Comparison of ENCODE assay signal across 27 cellular contexts in the genomic region with DNA sequence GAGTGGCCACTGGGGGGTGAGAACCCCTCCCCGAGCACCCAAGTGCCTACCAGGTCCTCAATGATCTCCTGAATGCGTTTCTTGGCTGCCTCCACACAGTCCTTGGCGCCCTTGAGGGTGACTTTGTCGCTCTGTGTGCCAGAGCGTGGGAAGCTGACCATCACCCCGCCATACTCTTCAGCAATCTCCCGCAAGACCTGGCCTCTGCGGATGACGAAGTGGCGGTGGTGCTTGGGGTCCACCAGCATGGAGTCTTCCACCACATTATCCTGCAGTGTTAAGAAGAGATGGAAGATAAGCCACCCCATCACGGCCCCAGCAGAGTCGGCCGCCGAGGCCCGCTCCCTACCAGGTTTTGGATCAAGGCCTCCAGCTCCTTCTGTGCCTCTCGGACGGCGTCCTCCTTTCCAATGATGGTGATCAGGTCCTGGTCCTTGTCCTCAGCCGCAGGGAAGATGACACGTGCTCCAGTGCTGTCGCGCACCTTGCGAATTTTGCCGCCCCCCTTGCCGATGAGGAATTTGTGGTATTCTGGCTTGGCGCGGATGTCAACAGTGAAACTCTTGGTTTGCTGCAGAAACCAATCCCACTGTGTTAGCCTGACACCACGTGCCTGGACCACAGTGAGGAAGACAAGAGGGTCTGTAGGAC. TPM values are rescaled to one million over a fixed set of nuclear protein-coding genes. Genes with fewer than 3 reads are reported as not detected.
A peak's percentile ranks its signal among the peaks of the same experiment; 100 is the strongest.
DNase-seq lines count a peak whose midpoint lies in the region; ATAC-seq and TF ChIP-seq lines count a peak whose summit lies in the region.
"Had no signal": no experiment of that assay in that cellular context is flagged by ENCODE, and none has a peak within 500 bp of the region (broad histone marks: within the 10 kb centered on the region; RNA-seq: fewer than 3 reads in every experiment).

No MANE protein-coding gene starts in this region.

- intact Hi-C loops in IMR-90 (cut with micrococcal nuclease) = no loop called here
- intact Hi-C loops in mammary epithelial cell (cut with micrococcal nuclease) = no loop called here
- intact Hi-C loops in upper lobe of right lung (cut with DNase I) = no loop called here

- H3K23ac ChIP-seq in IMR-90 (ENCODE audit: low read depth, low read length) = no peak overlapping the region

- no peaks in the 10 kb centered on the region for H3K9me3 Mint-ChIP-seq in nephron progenitor cell
- H3K9me3 Mint-ChIP-seq: CD8-positive, alpha-beta T cell had no signal

- H3K4me1 ChIP-seq in IMR-90 (ENCODE audit: control insufficient read depth, insufficient read depth, low read length) = peaks cover 1% of the 10 kb centered on the region; the same call in 1 of the 2 replicates
- H3K4me1 ChIP-seq in mammary epithelial cell (ENCODE audit: insufficient read depth, low read length) = no peaks in the 10 kb centered on the region
- no peaks in the 10 kb centered on the region for H3K4me1 ChIP-seq in upper lobe of right lung
- H3K4me1 ChIP-seq: Caco-2 had no signal

- H3K9me1 ChIP-seq in IMR-90 (ENCODE audit: insufficient read depth, low read length) = peaks cover 9% of the 10 kb centered on the region; the same call in 1 of the 2 replicates

- H2BK20ac ChIP-seq in IMR-90 (ENCODE audit: low read depth, low read length) = no peak overlapping the region

- CTCF ChIA-PET in IMR-90 (lab: Yijun Ruan, JAX) (no interaction called here), mammary epithelial cell (lab: Charles Lee; ENCODE audit: low non-redundant PET) (no interaction called here)

- H3K27me3 Mint-ChIP-seq in nephron progenitor cell (ENCODE audit: low read depth, poor library complexity) = no peaks in the 10 kb centered on the region
- H3K27me3 Mint-ChIP-seq: B cell had no signal

- no peak overlapping the region for H2AK9ac ChIP-seq in IMR-90 (replicated peaks; ENCODE audit: low read depth, low read length, poor library complexity)

- H2AFZ ChIP-seq in IMR-90 (replicated peaks; ENCODE audit: low read length, poor library complexity) = no peak overlapping the region
- H2AFZ ChIP-seq in mammary epithelial cell (ENCODE audit: low read depth, low read length) = no peak overlapping the region
- H2AFZ ChIP-seq: GM23248 had no signal

- no peak overlapping the region for H2AK5ac ChIP-seq in IMR-90 (ENCODE audit: low read depth, low read length)

- H3K4me3 ChIP-seq in IMR-90 (ENCODE audit: insufficient read depth, low read depth, low read length) (no peak overlapping the region), mammary epithelial cell (replicated peaks in 1 of 3; ENCODE audit: insufficient read depth in 1 of 3, low read depth in 2 of 3, low read length in 3 of 3) (no peak overlapping the region), upper lobe of right lung (no peak overlapping the region)
- H3K4me3 ChIP-seq: GM23248, MG63, SK-N-MC had no signal

- peak overlapping the region; percentile 24 for H3K27ac Mint-ChIP-seq in nephron progenitor cell
- H3K27ac Mint-ChIP-seq: B cell; CD8-positive, alpha-beta T cell had no signal

- H3K79me2 ChIP-seq in mammary epithelial cell (ENCODE audit: insufficient read depth, low read length) = peaks cover 47% of the 10 kb centered on the region

- in situ Hi-C loops in IMR-90 (cut with MboI; ENCODE audit: low sequenced_read_pairs) (no loop called here), mammary epithelial cell (cut with MboI; ENCODE audit: low sequenced_read_pairs in 2 of 2) (no loop called here)

- WGBS in IMR-90 (ENCODE audit: extremely low coverage in 2 of 2, insufficient read length in 1 of 2), 2 experiments = 97% methylated on average over 18 of the region's 28 CpGs; no CpG with 5 or more reads in 1 of the 2 experiments
- WGBS in mammary epithelial cell (ENCODE audit: low coverage, missing lambda C conversion rate) = 97% methylated on average over 22 of the region's 28 CpGs

- H3K18ac ChIP-seq in IMR-90 (ENCODE audit: low read depth, low read length) = no peak overlapping the region

- H3K4ac ChIP-seq in IMR-90 (ENCODE audit: low read depth, low read length) = no peak overlapping the region

- peaks cover 90% of the 10 kb centered on the region for H3K36me3 Mint-ChIP-seq in nephron progenitor cell (ENCODE audit: low read depth)

- H3K27ac ChIP-seq in IMR-90 (ENCODE audit: insufficient read depth, low read length) (no peak overlapping the region), mammary epithelial cell (ENCODE audit: insufficient read depth, low read depth, low read length) (no peak overlapping the region), upper lobe of right lung (no peak overlapping the region)
- H3K27ac ChIP-seq: C4-2B, GM23248, SK-N-MC had no signal

- H3K79me1 ChIP-seq in IMR-90 (ENCODE audit: low read depth in 1 of 2, low read length in 2 of 2) = peaks cover 36 to 83% of the 10 kb centered on the region in 2 experiments

- H3K36me3 ChIP-seq in IMR-90 (ENCODE audit: control insufficient read depth, insufficient read depth, low read length) (peaks cover 88% of the 10 kb centered on the region), mammary epithelial cell (ENCODE audit: insufficient read depth, low read length) (peaks cover 76% of the 10 kb centered on the region), upper lobe of right lung (peaks cover 99% of the 10 kb centered on the region)

- H3K27me3 ChIP-seq in IMR-90 (ENCODE audit: control insufficient read depth, insufficient read depth, low read length) (no peaks in the 10 kb centered on the region), mammary epithelial cell (ENCODE audit: insufficient read depth, low read length) (no peaks in the 10 kb centered on the region), upper lobe of right lung (no peaks in the 10 kb centered on the region)
- H3K27me3 ChIP-seq: MG63 had no signal

- no peak overlapping the region for H4K8ac ChIP-seq in IMR-90 (ENCODE audit: low read depth in 2 of 2, low read length in 2 of 2)

- no peak overlapping the region for H3K56ac ChIP-seq in IMR-90 (ENCODE audit: extremely low read depth, insufficient read depth, low read length)

- H3K4me2 ChIP-seq in IMR-90 (ENCODE audit: low read depth, low read length) = no peak overlapping the region
- no peak overlapping the region for H3K4me2 ChIP-seq in mammary epithelial cell (ENCODE audit: insufficient read depth, low read depth, low read length)

- peaks cover 75% of the 10 kb centered on the region for H4K20me1 ChIP-seq in IMR-90 (ENCODE audit: insufficient read depth, low read length)
- H4K20me1 ChIP-seq in mammary epithelial cell (ENCODE audit: insufficient read depth, low read length) = no peaks in the 10 kb centered on the region

- POLR2A ChIA-PET in IMR-90 (lab: Charles Lee; ENCODE audit: unreplicated experiment) = no interaction called here

- peaks cover 5% of the 10 kb centered on the region for H3K4me1 Mint-ChIP-seq in nephron progenitor cell
- H3K4me1 Mint-ChIP-seq: B cell had no signal

- no peak overlapping the region for H4K91ac ChIP-seq in IMR-90 (ENCODE audit: insufficient read depth, low read depth, low read length)

- no peaks in the 10 kb centered on the region for H3K9me3 ChIP-seq in IMR-90 (ENCODE audit: control insufficient read depth, insufficient read depth, low read length)
- H3K9me3 ChIP-seq in mammary epithelial cell (replicated peaks; ENCODE audit: insufficient read depth, low read length) = no peaks in the 10 kb centered on the region
- H3K9me3 ChIP-seq in upper lobe of right lung = no peaks in the 10 kb centered on the region
- H3K9me3 ChIP-seq: Caco-2, MG63 had no signal

- TSS peak; percentile 75 for BruUV-seq in IMR-90 (replicated peaks; lab: Mats Ljungman, UMichigan)
- BruUV-seq in mammary epithelial cell (replicated peaks; lab: Mats Ljungman, UMichigan) = TSS peak; percentile 80

- H2BK120ac ChIP-seq in IMR-90 (ENCODE audit: low read depth, low read length) = no peak overlapping the region

- no peak for TF ChIP-seq RAD21 in IMR-90 (IDR thresholded peaks at IDR 0.05; ENCODE audit: low read length)

- H3K14ac ChIP-seq in IMR-90 (replicated peaks; ENCODE audit: low read depth, low read length) = no peak overlapping the region

- no peak for ATAC-seq in IMR-90 (ENCODE audit: low read depth)
- ATAC-seq in upper lobe of right lung = no peak
- no peak for ATAC-seq in HG03175 (IDR thresholded peaks at IDR 0.05; ENCODE audit: unreplicated experiment)
- ATAC-seq: CD8-positive, alpha-beta T cell had no signal

- no peak for DNase-seq in IMR-90
- no peak for DNase-seq in mammary epithelial cell
- no peak for DNase-seq in nephron progenitor cell
- peak; percentile 52 for DNase-seq in upper lobe of right lung
- DNase-seq in SHP77 (lab: John Stamatoyannopoulos, UW) = no peak
- DNase-seq in GDM1 (lab: John Stamatoyannopoulos, UW) = no peak
- DNase-seq: Caco-2; CD8-positive, alpha-beta T cell; DMS 273 treated with DMSO at 0.1 percent for 48 hours; DMS79 treated with DMSO at 0.1 percent for 48 hours; GM23248; H7; KBM-7; MG63; NCI-H1105 treated with DMSO at 0.1 percent for 48 hours; NCI-H146; NCI-H2029; NCI-H446 treated with DMSO at 0.1 percent for 48 hours; NCI-H526; NCI-H82; NK-92 treated with Interleukin-12 subunit alpha and Interleukin-12 subunit beta, amount 100 ng/mL, for 24 hours; RPMI8226; SIG-M5 had no signal

- no peak for TF ChIP-seq POLR2A in IMR-90 (IDR thresholded peaks at IDR 0.05; ENCODE audit: low read depth, low read length)

- H2BK15ac ChIP-seq in IMR-90 (ENCODE audit: low read depth, low read length) = no peak overlapping the region

- no peak overlapping the region for H2BK5ac ChIP-seq in IMR-90 (ENCODE audit: low read depth, low read length, poor library complexity, severe bottlenecking)

- no peak overlapping the region for H4K5ac ChIP-seq in IMR-90 (ENCODE audit: low read depth, low read length)

- H3K4me3 Mint-ChIP-seq in nephron progenitor cell = no peak overlapping the region
- H3K4me3 Mint-ChIP-seq: B cell; CD8-positive, alpha-beta T cell had no signal

- no peak for TF ChIP-seq CTCF in IMR-90 (conservative IDR thresholded peaks at IDR 0.05; ENCODE audit: low read depth, low read length)
- TF ChIP-seq CTCF in mammary epithelial cell (conservative IDR thresholded peaks at IDR 0.05 in 1 of 2, IDR thresholded peaks at IDR 0.05 in 1 of 2; ENCODE audit: extremely low read depth in 1 of 2, insufficient read depth in 1 of 2, low read depth in 1 of 2, low read length in 2 of 2) = no peak
- TF ChIP-seq CTCF in nephron progenitor cell (IDR thresholded peaks at IDR 0.05) = no peak
- TF ChIP-seq CTCF in upper lobe of right lung (IDR thresholded peaks at IDR 0.05) = no peak

- H3K9ac ChIP-seq in IMR-90 (ENCODE audit: low read depth, low read length) (no peak overlapping the region), mammary epithelial cell (ENCODE audit: insufficient read depth, low read length) (no peak overlapping the region)
- H3K9ac ChIP-seq: GM23248 had no signal

- dilution Hi-C loops in IMR-90 (cut with HindIII; ENCODE audit: low sequenced_read_pairs, unreplicated experiment) (no loop called here), mammary epithelial cell (cut with HindIII; ENCODE audit: low sequenced_read_pairs) (no loop called here)

TF ChIP-seq in IMR-90, 13 proteins besides CTCF, POLR2A, EP300 and RAD21 (continues in another document):
- no peak for TF ChIP-seq SMC3 (IDR thresholded peaks at IDR 0.05; ENCODE audit: low read depth, low read length)

RNA-seq across cellular contexts. Expression of a gene that starts 51.2 kb away (rescaled TPM):
- total RNA-seq in IMR-90 (2012; rRNA removed) (0.36 and 0.56 TPM in 2 replicates), mammary epithelial cell (1 to 10 TPM in 1 of 2 donors, under 1 TPM in 1; 0.50 to 2.5 TPM), upper lobe of right lung (2.1 TPM)
- polyA plus RNA-seq in IMR-90 (2012; rRNA removed) (3.4 and 3.8 TPM in 2 replicates), mammary epithelial cell (1.5 TPM)
- polyA plus RNA-seq in IMR-90 (2012; cell fraction: cytosol; rRNA removed) = 1.0 and 4.4 TPM in 2 replicates
- polyA plus RNA-seq in IMR-90 (2012; cell fraction: nucleus; rRNA removed; ENCODE audit: low replicate concordance) = 6.2 and 11.5 TPM in 2 replicates
- 6.5 TPM for polyA minus RNA-seq in mammary epithelial cell
